ENCODE assay signal across 1 cellular context in genomic region chr1:8520483-8520966, GRCh38.
TF ChIP-seq lines count a peak whose summit lies in the region.

No MANE protein-coding gene starts in this region.

TF ChIP-seq in WTC11, 78 proteins besides CTCF, POLR2A, EP300 and RAD21 (continued from another document):
- TF ChIP-seq HMGXB4 (CRISPR knock-in tag; IDR thresholded peaks at IDR 0.05), result no peak
- no peak for TF ChIP-seq EMX1 (CRISPR knock-in tag; IDR thresholded peaks at IDR 0.05)
- no peak for TF ChIP-seq FOXK1 (CRISPR knock-in tag; IDR thresholded peaks at IDR 0.05)
- TF ChIP-seq ZSCAN18 (CRISPR knock-in tag; IDR thresholded peaks at IDR 0.05), result no peak
- no peak for TF ChIP-seq PRRX2 (CRISPR knock-in tag; IDR thresholded peaks at IDR 0.05)
- TF ChIP-seq, protein P1, sequence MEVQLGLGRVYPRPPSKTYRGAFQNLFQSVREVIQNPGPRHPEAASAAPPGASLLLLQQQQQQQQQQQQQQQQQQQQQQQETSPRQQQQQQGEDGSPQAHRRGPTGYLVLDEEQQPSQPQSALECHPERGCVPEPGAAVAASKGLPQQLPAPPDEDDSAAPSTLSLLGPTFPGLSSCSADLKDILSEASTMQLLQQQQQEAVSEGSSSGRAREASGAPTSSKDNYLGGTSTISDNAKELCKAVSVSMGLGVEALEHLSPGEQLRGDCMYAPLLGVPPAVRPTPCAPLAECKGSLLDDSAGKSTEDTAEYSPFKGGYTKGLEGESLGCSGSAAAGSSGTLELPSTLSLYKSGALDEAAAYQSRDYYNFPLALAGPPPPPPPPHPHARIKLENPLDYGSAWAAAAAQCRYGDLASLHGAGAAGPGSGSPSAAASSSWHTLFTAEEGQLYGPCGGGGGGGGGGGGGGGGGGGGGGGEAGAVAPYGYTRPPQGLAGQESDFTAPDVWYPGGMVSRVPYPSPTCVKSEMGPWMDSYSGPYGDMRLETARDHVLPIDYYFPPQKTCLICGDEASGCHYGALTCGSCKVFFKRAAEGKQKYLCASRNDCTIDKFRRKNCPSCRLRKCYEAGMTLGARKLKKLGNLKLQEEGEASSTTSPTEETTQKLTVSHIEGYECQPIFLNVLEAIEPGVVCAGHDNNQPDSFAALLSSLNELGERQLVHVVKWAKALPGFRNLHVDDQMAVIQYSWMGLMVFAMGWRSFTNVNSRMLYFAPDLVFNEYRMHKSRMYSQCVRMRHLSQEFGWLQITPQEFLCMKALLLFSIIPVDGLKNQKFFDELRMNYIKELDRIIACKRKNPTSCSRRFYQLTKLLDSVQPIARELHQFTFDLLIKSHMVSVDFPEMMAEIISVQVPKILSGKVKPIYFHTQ (CRISPR knock-in tag; IDR thresholded peaks at IDR 0.05), result no peak
- no peak for TF ChIP-seq ZNF121 (CRISPR knock-in tag; IDR thresholded peaks at IDR 0.05)
- TF ChIP-seq, protein P2, sequence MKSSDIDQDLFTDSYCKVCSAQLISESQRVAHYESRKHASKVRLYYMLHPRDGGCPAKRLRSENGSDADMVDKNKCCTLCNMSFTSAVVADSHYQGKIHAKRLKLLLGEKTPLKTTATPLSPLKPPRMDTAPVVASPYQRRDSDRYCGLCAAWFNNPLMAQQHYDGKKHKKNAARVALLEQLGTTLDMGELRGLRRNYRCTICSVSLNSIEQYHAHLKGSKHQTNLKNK (CRISPR knock-in tag; IDR thresholded peaks at IDR 0.05), result no peak
- no peak for TF ChIP-seq SP1 (CRISPR knock-in tag; conservative IDR thresholded peaks at IDR 0.05)
